In genomic region chr17:28907709-28908475, GRCh38 we compare ENCODE assay signal across 12 cellular contexts. TPM values are rescaled to one million over a fixed set of nuclear protein-coding genes. Genes with fewer than 3 reads are reported as not detected.
DNase-seq lines count a peak whose midpoint lies in the region; ATAC-seq and TF ChIP-seq lines count a peak whose summit lies in the region.
"Had no signal": no experiment of that assay in that cellular context is flagged by ENCODE, and none has a peak within 500 bp of the region (broad histone marks: within the 10 kb centered on the region; RNA-seq: fewer than 3 reads in every experiment).

No MANE protein-coding gene starts in this region.

- intact Hi-C loops in activated B cell treated with CpG ODN at 0.5 μM for 24 hours (cut with micrococcal nuclease) (no loop called here), Right ventricle myocardium superior (cut with DNase I) (no loop called here), sciatic nerve (cut with DNase I) (loop anchor here (5.0 kb wide), 1 partner anchor 146 kb away; no protein-coding TSS in a partner anchor)

- POLR2A ChIA-PET in activated B cell treated with CpG ODN at 0.5 μM for 24 hours (lab: Charles Lee): no interaction called here

- H3K4me3 Mint-ChIP-seq in activated B cell treated with CpG ODN at 0.5 μM for 24 hours: no peak overlapping the region

- peaks cover 73% of the 10 kb centered on the region for H3K36me3 Mint-ChIP-seq in activated B cell treated with CpG ODN at 0.5 μM for 24 hours (ENCODE audit: low read depth)

- CTCF ChIA-PET in activated B cell treated with CpG ODN at 0.5 μM for 24 hours (lab: Charles Lee): interaction anchor here (0.7 to 6.2 kb wide), 5 partner anchors 8 to 259 kb away, joined by 3 to 37 read pairs (median 10); partner anchors contain the start of gene FLOT2

- peak overlapping the region; percentile 5 for H3K27ac ChIP-seq in C4-2B
- H3K27ac ChIP-seq: epithelial cell of prostate had no signal

- peaks cover 4% of the 10 kb centered on the region for H3K4me1 Mint-ChIP-seq in activated B cell treated with CpG ODN at 0.5 μM for 24 hours

- peak overlapping the region; percentile 4 for H3K27ac Mint-ChIP-seq in activated B cell treated with CpG ODN at 0.5 μM for 24 hours

- H3K27me3 Mint-ChIP-seq in activated B cell treated with CpG ODN at 0.5 μM for 24 hours: no peaks in the 10 kb centered on the region

- H3K9me3 Mint-ChIP-seq in activated B cell treated with CpG ODN at 0.5 μM for 24 hours: no peaks in the 10 kb centered on the region

- DNase-seq in activated B cell treated with CpG ODN at 0.5 μM for 24 hours: no peak
- no peak for DNase-seq in Right ventricle myocardium superior
- no peak for DNase-seq in sciatic nerve (ENCODE audit: low spot score)
- DNase-seq in GM03348 (ENCODE audit: low spot score): no peak
- DNase-seq: activated CD4-positive, alpha-beta T cell treated with anti-CD3 and anti-CD28 coated beads for 48 hours; NCI-H2081; stimulated activated CD8-positive, alpha-beta memory T cell treated with anti-CD3 and anti-CD28 coated beads, Interleukin-4, amount 100 ng/mL, for 48 hours had no signal

- TF ChIP-seq CTCF in C4-2B (conservative IDR thresholded peaks at IDR 0.05) (no peak), activated B cell treated with CpG ODN at 0.5 μM for 24 hours (IDR thresholded peaks at IDR 0.05) (no peak)

- ATAC-seq in activated B cell treated with CpG ODN at 0.5 μM for 24 hours (ENCODE audit: low read depth) (no peak), Right ventricle myocardium superior (ENCODE audit: poor library complexity) (peak; percentile 4), sciatic nerve (peak; percentile 34), GM18502 (IDR thresholded peaks at IDR 0.05; ENCODE audit: poor library complexity, unreplicated experiment) (no peak), GM18511 (IDR thresholded peaks at IDR 0.05; ENCODE audit: unreplicated experiment) (no peak), HG03280 (IDR thresholded peaks at IDR 0.05; ENCODE audit: unreplicated experiment) (no peak)

RNA-seq across cellular contexts. Expression of gene DHRS13, which starts 5.0 kb away (rescaled TPM):
- total RNA-seq in activated B cell treated with CpG ODN at 0.5 μM for 24 hours (32.0 and 39.6 TPM in 2 replicates), Right ventricle myocardium superior (2.9 TPM), sciatic nerve (9.6 TPM)

RNA-seq across cellular contexts. Expression of gene FLOT2, which starts 10.4 kb away (rescaled TPM):
- total RNA-seq in activated B cell treated with CpG ODN at 0.5 μM for 24 hours: 303 and 321 TPM in 2 replicates
- total RNA-seq in Right ventricle myocardium superior: 101 TPM
- total RNA-seq in sciatic nerve: 111 TPM

RNA-seq across cellular contexts. Expression of gene PHF12, which starts 43.4 kb away (rescaled TPM):
- total RNA-seq in activated B cell treated with CpG ODN at 0.5 μM for 24 hours: 89.2 and 96.5 TPM in 2 replicates
- total RNA-seq in Right ventricle myocardium superior: 14.8 TPM
- total RNA-seq in sciatic nerve: 42.8 TPM

RNA-seq across cellular contexts. Expression of gene ERAL1, which starts 53.1 kb away (rescaled TPM):
- 47.6 and 49.2 TPM in 2 replicates for total RNA-seq in activated B cell treated with CpG ODN at 0.5 μM for 24 hours
- 36.4 TPM for total RNA-seq in Right ventricle myocardium superior
- 23.0 TPM for total RNA-seq in sciatic nerve

Comparison
In these comparisons a context has a peak if more than half of its experiments do, and no peak if none do; other contexts are left out.
1. ATAC-seq: peak in Right ventricle myocardium superior (single experiment) and sciatic nerve (single experiment); none in activated B cell treated with CpG ODN at 0.5 μM for 24 hours (single experiment), GM18502 (single experiment), GM18511 (single experiment) and HG03280 (single experiment).